In the genomic region with DNA sequence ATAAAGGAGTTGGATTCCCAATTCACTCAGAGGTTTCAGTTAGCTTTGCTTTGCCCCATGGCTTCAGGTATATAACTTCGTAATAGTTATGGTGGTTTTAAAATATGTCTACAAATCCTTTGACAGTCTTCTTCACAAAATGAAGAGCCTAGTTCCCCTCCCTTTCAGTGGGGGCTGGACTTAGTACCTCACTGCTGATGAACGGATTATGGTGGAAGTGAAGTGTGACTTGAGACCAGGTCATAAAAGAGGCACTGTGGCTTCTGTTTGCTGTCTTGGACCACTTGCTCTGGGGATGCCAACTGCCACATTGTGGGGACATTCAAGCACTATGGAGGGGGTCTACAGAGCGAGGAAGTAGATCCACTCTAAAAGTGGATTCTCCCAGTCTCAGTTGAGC, we compare ENCODE assay signal across 36 cellular contexts.
"Had no signal": no experiment of that assay in that cellular context is flagged by ENCODE, and none has a peak within 500 bp of the region (broad histone marks: within the 10 kb centered on the region; RNA-seq: fewer than 3 reads in every experiment).

No MANE protein-coding gene starts in this region.

- H3K27me3 ChIP-seq: adrenal gland, body of pancreas, brain microvascular endothelial cell, breast epithelium had no signal

- H3K27ac ChIP-seq: adrenal gland, body of pancreas, brain microvascular endothelial cell, breast epithelium, VCaP had no signal

- H3K36me3 ChIP-seq: adrenal gland, brain microvascular endothelial cell, breast epithelium had no signal

- H3K4me1 ChIP-seq: adrenal gland, body of pancreas, breast epithelium had no signal

- H3K27ac Mint-ChIP-seq: activated B cell treated with CpG ODN at 0.5 μM for 24 hours; activated CD4-positive, alpha-beta memory T cell treated with anti-CD3 and anti-CD28 coated beads for 36 hours; activated CD4-positive, alpha-beta T cell treated with anti-CD3 and anti-CD28 coated beads, Interleukin-2, amount 10 ng/mL, durations not matched to agents 24 days and 14 days; activated CD8-positive, alpha-beta T cell treated with anti-CD3 and anti-CD28 coated beads for 36 hours; activated naive CD4-positive, alpha-beta T cell treated with anti-CD3 and anti-CD28 coated beads for 36 hours; activated naive CD4-positive, alpha-beta T cell treated with anti-CD3 and anti-CD28 coated beads, Interleukin-2, amount 50 U/mL, for 72 hours; activated naive CD8-positive, alpha-beta T cell treated with anti-CD3 and anti-CD28 coated beads for 36 hours; activated T-cell treated with anti-CD3 and anti-CD28 coated beads, Interleukin-2, amount 50 U/mL, for 72 hours; activated T-helper 1 cell treated with anti-CD3 and anti-CD28 coated beads, Interleukin-12 subunit alpha, Interleukin-12 subunit beta, Interleukin-2, Interleukin-4 antibody, amounts not matched to agents 30 ng/mL and 10 ng/mL and 1 ng/mL, durations not matched to agents 14 hours and 24 hours and 36 hours; activated T-helper 17 cell treated with anti-CD3 and anti-CD28 coated beads, Interleukin-2, amount 50 U/mL, for 72 hours; T-helper 1 cell treated with Interleukin-12 subunit alpha and Interleukin-12 subunit beta and Interleukin-4 antibody, amounts not matched to agents 30 μg/mL and 1 μg/mL, for 36 hours; T-helper 2 cell treated with Interferon-gamma antibody and Interleukin-4, amounts not matched to agents 5 μg/mL and 100 μg/mL, for 36 hours had no signal

- FAIRE-seq: astrocyte, TTC549 had no signal

- H3K9me3 ChIP-seq: adrenal gland, body of pancreas, breast epithelium had no signal

- H3K9me3 Mint-ChIP-seq: activated B cell treated with CpG ODN at 0.5 μM for 24 hours; activated CD4-positive, alpha-beta memory T cell treated with anti-CD3 and anti-CD28 coated beads for 36 hours; activated CD4-positive, alpha-beta T cell treated with anti-CD3 and anti-CD28 coated beads, Interleukin-2, amount 10 ng/mL, durations not matched to agents 24 days and 14 days; activated CD8-positive, alpha-beta T cell treated with anti-CD3 and anti-CD28 coated beads for 36 hours; activated naive CD4-positive, alpha-beta T cell treated with anti-CD3 and anti-CD28 coated beads for 36 hours; activated naive CD4-positive, alpha-beta T cell treated with anti-CD3 and anti-CD28 coated beads, Interleukin-2, amount 50 U/mL, for 72 hours; activated naive CD8-positive, alpha-beta T cell treated with anti-CD3 and anti-CD28 coated beads for 36 hours; activated T-cell treated with anti-CD3 and anti-CD28 coated beads, Interleukin-2, amount 50 U/mL, for 4 hours; activated T-cell treated with anti-CD3 and anti-CD28 coated beads, Interleukin-2, amount 50 U/mL, for 72 hours; activated T-helper 1 cell treated with anti-CD3 and anti-CD28 coated beads, Interleukin-12 subunit alpha, Interleukin-12 subunit beta, Interleukin-2, Interleukin-4 antibody, amounts not matched to agents 30 ng/mL and 10 ng/mL and 1 ng/mL, durations not matched to agents 14 hours and 24 hours and 36 hours; activated T-helper 17 cell treated with anti-CD3 and anti-CD28 coated beads, Interleukin-2, amount 50 U/mL, for 72 hours; T-helper 1 cell treated with Interleukin-12 subunit alpha and Interleukin-12 subunit beta and Interleukin-4 antibody, amounts not matched to agents 30 μg/mL and 1 μg/mL, for 36 hours; T-helper 2 cell treated with Interferon-gamma antibody and Interleukin-4, amounts not matched to agents 5 μg/mL and 100 μg/mL, for 36 hours had no signal

- H3K36me3 Mint-ChIP-seq: activated CD4-positive, alpha-beta memory T cell treated with anti-CD3 and anti-CD28 coated beads for 36 hours; activated naive CD4-positive, alpha-beta T cell treated with anti-CD3 and anti-CD28 coated beads, Interleukin-2, amount 50 U/mL, for 72 hours; activated naive CD8-positive, alpha-beta T cell treated with anti-CD3 and anti-CD28 coated beads for 36 hours had no signal

- H3K4me1 Mint-ChIP-seq: activated B cell treated with CpG ODN at 0.5 μM for 24 hours; activated CD4-positive, alpha-beta T cell treated with anti-CD3 and anti-CD28 coated beads, Interleukin-2, amount 10 ng/mL, durations not matched to agents 24 days and 14 days; activated naive CD8-positive, alpha-beta T cell treated with anti-CD3 and anti-CD28 coated beads for 36 hours; activated T-helper 17 cell treated with anti-CD3 and anti-CD28 coated beads, Interleukin-2, amount 50 U/mL, for 72 hours had no signal

- H3K27me3 Mint-ChIP-seq: activated B cell treated with CpG ODN at 0.5 μM for 24 hours; activated CD4-positive, alpha-beta memory T cell treated with anti-CD3 and anti-CD28 coated beads for 36 hours; activated CD8-positive, alpha-beta T cell treated with anti-CD3 and anti-CD28 coated beads for 36 hours; activated naive CD8-positive, alpha-beta T cell treated with anti-CD3 and anti-CD28 coated beads for 36 hours had no signal

- ATAC-seq: activated CD8-positive, alpha-beta T cell treated with anti-CD3 and anti-CD28 coated beads for 36 hours; activated naive CD4-positive, alpha-beta T cell treated with anti-CD3 and anti-CD28 coated beads, Interleukin-2, amount 50 U/mL, for 72 hours; activated T-cell treated with anti-CD3 and anti-CD28 coated beads, Interleukin-2, amount 50 U/mL, for 4 hours; activated T-cell treated with anti-CD3 and anti-CD28 coated beads, Interleukin-2, amount 50 U/mL, for 72 hours; activated T-helper 17 cell treated with anti-CD3 and anti-CD28 coated beads, Interleukin-2, amount 50 U/mL, for 72 hours; body of pancreas had no signal

- H3K4me3 ChIP-seq: adrenal gland, body of pancreas, breast epithelium had no signal

- DNase-seq: activated B cell treated with CpG ODN at 0.5 μM for 24 hours; activated CD4-positive, alpha-beta memory T cell treated with anti-CD3 and anti-CD28 coated beads for 36 hours; activated CD4-positive, alpha-beta T cell treated with anti-CD3 and anti-CD28 coated beads for 4 hours; activated CD4-positive, alpha-beta T cell treated with anti-CD3 and anti-CD28 coated beads, Interleukin-2, amount 10 ng/mL, durations not matched to agents 24 days and 14 days; activated CD4-positive, alpha-beta T cell treated with anti-CD3 and anti-CD28 coated beads, Interleukin-2, amount 50 U/mL, for 1 hour; activated CD4-positive, alpha-beta T cell treated with anti-CD3 and anti-CD28 coated beads, Interleukin-2, amount 50 U/mL, for 4 hours; activated CD4-positive, CD25-positive, alpha-beta regulatory T cell treated with anti-CD3 and anti-CD28 coated beads, Interleukin-2, amount 50 U/mL, for 72 hours; activated CD8-positive, alpha-beta memory T cell treated with anti-CD3 and anti-CD28 coated beads, Interleukin-2, amount 50 U/mL, for 4 hours; activated CD8-positive, alpha-beta T cell treated with anti-CD3 and anti-CD28 coated beads for 36 hours; activated effector memory CD4-positive, alpha-beta T cell treated with anti-CD3 and anti-CD28 coated beads, Interleukin-2, amount 50 U/mL, for 16 hours; activated gamma-delta T cell treated with Interleukin-2 at 50 U/mL for 16 hours; activated naive CD4-positive, alpha-beta T cell; activated naive CD4-positive, alpha-beta T cell treated with anti-CD3 and anti-CD28 coated beads for 36 hours; activated naive CD4-positive, alpha-beta T cell treated with anti-CD3 and anti-CD28 coated beads, Interleukin-2, amount 50 U/mL, for 16 hours; activated naive CD8-positive, alpha-beta T cell treated with anti-CD3 and anti-CD28 coated beads for 36 hours; activated T-cell treated with anti-CD3 and anti-CD28 coated beads for 4 hours; activated T-cell treated with anti-CD3 and anti-CD28 coated beads, Interleukin-2, amount 50 U/mL, for 1 hour; activated T-cell treated with anti-CD3 and anti-CD28 coated beads, Interleukin-2, amount 50 U/mL, for 4 hours; activated T-cell treated with anti-CD3 and anti-CD28 coated beads, Interleukin-2, amount 50 U/mL, for 72 hours; adrenal gland; amniotic stem cell; aorta; body of pancreas; brain microvascular endothelial cell; central memory CD4-positive, alpha-beta T cell; T-helper 2 cell; T-helper 9 cell had no signal

- H3K4me3 Mint-ChIP-seq: activated B cell treated with CpG ODN at 0.5 μM for 24 hours; activated CD4-positive, alpha-beta memory T cell treated with anti-CD3 and anti-CD28 coated beads for 36 hours; activated CD4-positive, alpha-beta T cell treated with anti-CD3 and anti-CD28 coated beads, Interleukin-2, amount 10 ng/mL, durations not matched to agents 24 days and 14 days; activated CD8-positive, alpha-beta T cell treated with anti-CD3 and anti-CD28 coated beads for 36 hours; activated naive CD4-positive, alpha-beta T cell treated with anti-CD3 and anti-CD28 coated beads for 36 hours; activated naive CD8-positive, alpha-beta T cell treated with anti-CD3 and anti-CD28 coated beads for 36 hours; activated T-cell treated with anti-CD3 and anti-CD28 coated beads, Interleukin-2, amount 50 U/mL, for 4 hours; activated T-cell treated with anti-CD3 and anti-CD28 coated beads, Interleukin-2, amount 50 U/mL, for 72 hours; activated T-helper 1 cell treated with anti-CD3 and anti-CD28 coated beads, Interleukin-12 subunit alpha, Interleukin-12 subunit beta, Interleukin-2, Interleukin-4 antibody, amounts not matched to agents 30 ng/mL and 10 ng/mL and 1 ng/mL, durations not matched to agents 14 hours and 24 hours and 36 hours; activated T-helper 17 cell treated with anti-CD3 and anti-CD28 coated beads, Interleukin-2, amount 50 U/mL, for 72 hours; T-helper 1 cell treated with Interleukin-12 subunit alpha and Interleukin-12 subunit beta and Interleukin-4 antibody, amounts not matched to agents 30 μg/mL and 1 μg/mL, for 36 hours; T-helper 2 cell treated with Interferon-gamma antibody and Interleukin-4, amounts not matched to agents 5 μg/mL and 100 μg/mL, for 36 hours had no signal
